In genomic region chr1:245538671-245539070, GRCh38 we compare ENCODE assay signal across 19 cellular contexts.
DNase-seq lines count a peak whose midpoint lies in the region; ATAC-seq and TF ChIP-seq lines count a peak whose summit lies in the region.
"Had no signal": no experiment of that assay in that cellular context is flagged by ENCODE, and none has a peak within 500 bp of the region (broad histone marks: within the 10 kb centered on the region; RNA-seq: fewer than 3 reads in every experiment).

No MANE protein-coding gene starts in this region.

- dilution Hi-C loops in mammary epithelial cell (cut with HindIII; ENCODE audit: low sequenced_read_pairs): loop anchor here (5.0 kb wide), 1 partner anchor 39 kb away; no protein-coding TSS in a partner anchor

- H3K9ac ChIP-seq in mammary epithelial cell (ENCODE audit: insufficient read depth, low read length): no peak overlapping the region
- no peak overlapping the region for H3K9ac ChIP-seq in neural progenitor cell

- 75% methylated on average over 2 of the region's 3 CpGs for WGBS in mammary epithelial cell (ENCODE audit: low coverage, missing lambda C conversion rate)

- CTCF ChIA-PET in mammary epithelial cell (lab: Charles Lee; ENCODE audit: low non-redundant PET): no interaction called here

- DNase-seq in Daoy (ENCODE audit: low read depth) (peak; percentile 14), NCI-H226 (peak; percentile 3), mammary epithelial cell (peak; percentile 8), neural progenitor cell (ENCODE audit: low spot score) (no peak), NCI-H510A (lab: John Stamatoyannopoulos, UW) (no peak)
- no peak for DNase-seq in activated CD8-positive, alpha-beta memory T cell treated with anti-CD3 and anti-CD28 coated beads for 24 hours
- DNase-seq: AML-193; CD4-positive, CD25-positive, alpha-beta regulatory T cell; DMS79; GDM1; HCEC 1CT; Kasumi-1; NCI-H1436; NCI-H2029 treated with DMSO at 0.1 percent for 48 hours; NCI-H69; NK-92 treated with Interleukin-12 subunit alpha and Interleukin-12 subunit beta, amount 100 ng/mL, for 24 hours; OCI-M1; Right ventricle myocardium superior had no signal

- H3K27me3 Mint-ChIP-seq in neural progenitor cell (ENCODE audit: insufficient read depth, low read depth): no peaks in the 10 kb centered on the region
- H3K27me3 Mint-ChIP-seq: CD4-positive, CD25-positive, alpha-beta regulatory T cell had no signal

- H3K36me3 Mint-ChIP-seq in neural progenitor cell: peaks cover 2% of the 10 kb centered on the region
- H3K36me3 Mint-ChIP-seq: CD4-positive, CD25-positive, alpha-beta regulatory T cell had no signal

- BruUV-seq in mammary epithelial cell (replicated peaks; lab: Mats Ljungman, UMichigan): no TSS peak

- H3K9me3 ChIP-seq in mammary epithelial cell (replicated peaks; ENCODE audit: insufficient read depth, low read length) (no peaks in the 10 kb centered on the region), neural progenitor cell (ENCODE audit: low read depth) (no peaks in the 10 kb centered on the region)

- H3K4me1 Mint-ChIP-seq in neural progenitor cell: peaks cover 14% of the 10 kb centered on the region
- H3K4me1 Mint-ChIP-seq: CD4-positive, CD25-positive, alpha-beta regulatory T cell had no signal

- H4K20me1 ChIP-seq in mammary epithelial cell (ENCODE audit: insufficient read depth, low read length) (no peaks in the 10 kb centered on the region), neural progenitor cell (ENCODE audit: low read depth) (no peaks in the 10 kb centered on the region)

- H3K4me3 Mint-ChIP-seq in neural progenitor cell: peak overlapping the region; percentile 46
- H3K4me3 Mint-ChIP-seq: CD4-positive, CD25-positive, alpha-beta regulatory T cell had no signal

- no peak for TF ChIP-seq CTCF in mammary epithelial cell (conservative IDR thresholded peaks at IDR 0.05 in 1 of 2, IDR thresholded peaks at IDR 0.05 in 1 of 2; ENCODE audit: extremely low read depth in 1 of 2, insufficient read depth in 1 of 2, low read depth in 1 of 2, low read length in 2 of 2)
- no peak for TF ChIP-seq CTCF in neural progenitor cell (IDR thresholded peaks at IDR 0.05)

- H3F3A ChIP-seq in neural progenitor cell (ENCODE audit: low read depth): no peaks in the 10 kb centered on the region

- H2AFZ ChIP-seq in mammary epithelial cell (ENCODE audit: low read depth, low read length) (no peak overlapping the region), neural progenitor cell (replicated peaks) (no peak overlapping the region)

- H3K79me2 ChIP-seq in mammary epithelial cell (ENCODE audit: insufficient read depth, low read length) (no peaks in the 10 kb centered on the region), neural progenitor cell (ENCODE audit: low read depth) (no peaks in the 10 kb centered on the region)

- no peak overlapping the region for H3K27ac Mint-ChIP-seq in neural progenitor cell
- H3K27ac Mint-ChIP-seq: CD4-positive, CD25-positive, alpha-beta regulatory T cell had no signal

- no peaks in the 10 kb centered on the region for H3K9me3 Mint-ChIP-seq in neural progenitor cell

- no peak overlapping the region for H3K4me2 ChIP-seq in mammary epithelial cell (ENCODE audit: insufficient read depth, low read depth, low read length)
- no peak overlapping the region for H3K4me2 ChIP-seq in neural progenitor cell

- H3K27ac ChIP-seq in mammary epithelial cell (ENCODE audit: insufficient read depth, low read depth, low read length): no peak overlapping the region
- H3K27ac ChIP-seq in neural progenitor cell: no peak overlapping the region

- H3K36me3 ChIP-seq in mammary epithelial cell (ENCODE audit: insufficient read depth, low read length) (no peaks in the 10 kb centered on the region), neural progenitor cell (no peaks in the 10 kb centered on the region)

- no peak for ATAC-seq in HG03135 (IDR thresholded peaks at IDR 0.05; ENCODE audit: unreplicated experiment)

- no peak overlapping the region for H3K4me3 ChIP-seq in mammary epithelial cell (replicated peaks in 1 of 3; ENCODE audit: insufficient read depth in 1 of 3, low read depth in 2 of 3, low read length in 3 of 3)
- no peak overlapping the region for H3K4me3 ChIP-seq in neural progenitor cell

- in situ Hi-C loops in mammary epithelial cell (cut with MboI; ENCODE audit: low sequenced_read_pairs in 2 of 2): no loop called here

- H3K4me1 ChIP-seq in mammary epithelial cell (ENCODE audit: insufficient read depth, low read length) (no peaks in the 10 kb centered on the region), neural progenitor cell (no peaks in the 10 kb centered on the region)

- intact Hi-C loops in mammary epithelial cell (cut with micrococcal nuclease): no loop called here

- H3K27me3 ChIP-seq in mammary epithelial cell (ENCODE audit: insufficient read depth, low read length) (no peaks in the 10 kb centered on the region), neural progenitor cell (no peaks in the 10 kb centered on the region)

Comparison
In these comparisons a context has a peak if more than half of its experiments do, and no peak if none do; other contexts are left out.
1. DNase-seq: peak in Daoy (single experiment), NCI-H226 (single experiment) and mammary epithelial cell (single experiment); none in neural progenitor cell (single experiment), NCI-H510A (single experiment) and activated CD8-positive, alpha-beta memory T cell treated with anti-CD3 and anti-CD28 coated beads for 24 hours (single experiment).